In the genomic region with DNA sequence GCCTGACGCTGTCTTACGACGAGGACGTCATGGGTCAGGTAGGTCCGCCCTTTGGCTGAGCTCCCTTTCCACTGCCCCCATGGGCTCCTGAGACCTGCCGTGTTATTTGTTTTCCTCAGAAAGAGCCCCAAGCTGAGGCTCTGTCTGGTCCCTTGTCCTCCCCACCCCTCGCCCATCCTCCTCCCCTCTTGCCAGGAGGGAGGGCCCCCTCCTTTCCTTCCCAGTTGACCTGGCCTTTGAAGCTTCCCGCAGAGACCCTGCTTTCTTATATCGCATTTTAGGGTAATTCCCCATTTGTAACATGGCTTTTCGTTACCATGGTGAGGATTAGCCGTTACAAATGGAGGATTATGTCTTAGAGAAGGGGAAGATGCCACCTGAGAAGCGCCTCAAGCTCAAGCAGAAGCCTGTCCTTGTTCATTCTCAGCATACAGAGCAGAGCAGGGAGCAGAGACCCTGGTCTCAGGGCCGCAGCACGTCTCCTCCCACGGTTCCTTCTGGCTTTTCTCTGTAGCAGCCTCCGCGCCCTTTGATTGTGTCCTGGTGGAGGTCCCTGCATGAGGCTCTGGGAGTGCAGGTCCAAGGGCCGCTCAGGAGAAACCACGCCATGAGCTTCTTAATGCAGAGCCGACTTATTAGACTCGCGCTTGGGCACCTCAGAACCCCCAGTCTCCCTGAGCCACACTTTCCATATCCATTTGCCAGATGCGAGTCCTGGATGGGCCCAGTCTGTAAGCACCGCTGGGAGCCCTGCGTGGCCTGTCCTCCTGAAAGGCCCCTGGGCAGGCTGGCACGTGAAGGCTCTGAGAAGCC, we compare ENCODE assay signal across 19 cellular contexts. TPM values are rescaled to one million over a fixed set of nuclear protein-coding genes. Genes with fewer than 3 reads are reported as not detected.
DNase-seq lines count a peak whose midpoint lies in the region; TF ChIP-seq lines count a peak whose summit lies in the region.
"Had no signal": no experiment of that assay in that cellular context is flagged by ENCODE, and none has a peak within 500 bp of the region (broad histone marks: within the 10 kb centered on the region; RNA-seq: fewer than 3 reads in every experiment).

No MANE protein-coding gene starts in this region.

- 44 to 54% methylated on average over 26 of the region's 26 CpGs for WGBS in ectodermal cell, 2 experiments

- no peaks in the 10 kb centered on the region for H3K27me3 ChIP-seq in HAP-1 (ENCODE audit: low read depth)
- peaks cover 26% of the 10 kb centered on the region for H3K27me3 ChIP-seq in ectodermal cell (ENCODE audit: control insufficient read depth, insufficient read depth, low read length, poor library complexity, severe bottlenecking)
- H3K27me3 ChIP-seq in neural progenitor cell, result no peaks in the 10 kb centered on the region
- H3K27me3 ChIP-seq: BLaER1 treated with 17β-estradiol and CSF1 and Interleukin-3, amounts not matched to agents 10 nM and 100 nM had no signal

- in situ Hi-C loops in HAP-1 (cut with MboI; ENCODE audit: low sequenced_read_pairs), result no loop called here

- no peaks in the 10 kb centered on the region for H3K9me3 Mint-ChIP-seq in neural progenitor cell
- H3K9me3 Mint-ChIP-seq: CD8-positive, alpha-beta memory T cell had no signal

- no peaks in the 10 kb centered on the region for H3K79me2 ChIP-seq in neural progenitor cell (ENCODE audit: low read depth)

- H3K27ac ChIP-seq in ectodermal cell (ENCODE audit: insufficient read depth, low read depth, low read length, poor library complexity, severe bottlenecking), result peak overlapping the region; percentile 62
- H3K27ac ChIP-seq in neural progenitor cell, result peak overlapping the region; percentile 88
- H3K27ac ChIP-seq: BLaER1 treated with 17β-estradiol and CSF1 and Interleukin-3, amounts not matched to agents 10 nM and 100 nM had no signal

- DNase-seq in D341Med (ENCODE audit: low spot score) (peak; percentile 69), HAP-1 (ENCODE audit: low spot score in 2 of 2) (peak; percentile 17 to 26), neural progenitor cell (ENCODE audit: low spot score) (peak; percentile 93), GM20000 (ENCODE audit: low spot score) (no peak), SKM-1 treated with dmso at 0.1 percent for 144 hours (lab: John Stamatoyannopoulos, UW; ENCODE audit: unreplicated experiment) (no peak)
- DNase-seq in stimulated activated CD4-positive, alpha-beta T cell treated with anti-CD3 and anti-CD28 coated beads, Interleukin-4, amount 100 ng/mL, for 4 hours, result no peak
- DNase-seq: CD8-positive, alpha-beta memory T cell; DMS79; HCEC 1CT; NCI-H1092 treated with DMSO at 0.1 percent for 48 hours; NCI-H146; NCI-H2081; NCI-H2171 treated with DMSO at 0.1 percent for 48 hours; NCI-H446; NCI-H69; SIG-M5 had no signal

- H3K9ac ChIP-seq in neural progenitor cell, result no peak overlapping the region
- H3K9ac ChIP-seq: BLaER1 treated with 17β-estradiol and CSF1 and Interleukin-3, amounts not matched to agents 10 nM and 100 nM had no signal

- H3K4me2 ChIP-seq in neural progenitor cell, result peak overlapping the region; percentile 87
- H3K4me2 ChIP-seq: BLaER1 treated with 17β-estradiol and CSF1 and Interleukin-3, amounts not matched to agents 10 nM and 100 nM had no signal

- peaks cover 20% of the 10 kb centered on the region for H4K20me1 ChIP-seq in neural progenitor cell (ENCODE audit: low read depth)

- peaks cover 48% of the 10 kb centered on the region for H3K36me3 Mint-ChIP-seq in neural progenitor cell

- H2AFZ ChIP-seq in neural progenitor cell (replicated peaks), result no peak overlapping the region

- H3K4me1 ChIP-seq in HAP-1 (no peaks in the 10 kb centered on the region), ectodermal cell (ENCODE audit: control insufficient read depth, insufficient read depth, low read length) (peaks cover 28% of the 10 kb centered on the region), neural progenitor cell (peaks cover 52% of the 10 kb centered on the region)

- H3K4me3 Mint-ChIP-seq in neural progenitor cell, result peak overlapping the region; percentile 64
- H3K4me3 Mint-ChIP-seq: CD8-positive, alpha-beta memory T cell had no signal

- H3K27ac Mint-ChIP-seq in neural progenitor cell, result peak overlapping the region; percentile 79

- H3K36me3 ChIP-seq in HAP-1 (replicated peaks) (peaks cover 26% of the 10 kb centered on the region), ectodermal cell (ENCODE audit: control insufficient read depth, insufficient read depth, low read length) (no peaks in the 10 kb centered on the region), neural progenitor cell (no peaks in the 10 kb centered on the region)

- no peaks in the 10 kb centered on the region for H3K9me3 ChIP-seq in HAP-1
- no peaks in the 10 kb centered on the region for H3K9me3 ChIP-seq in ectodermal cell (ENCODE audit: control insufficient read depth, low read length)
- no peaks in the 10 kb centered on the region for H3K9me3 ChIP-seq in neural progenitor cell (ENCODE audit: low read depth)
- H3K9me3 ChIP-seq: BLaER1 treated with 17β-estradiol and CSF1 and Interleukin-3, amounts not matched to agents 10 nM and 100 nM had no signal

- H3K27me3 Mint-ChIP-seq in neural progenitor cell (ENCODE audit: insufficient read depth, low read depth), result peaks cover 16% of the 10 kb centered on the region

- H3F3A ChIP-seq in neural progenitor cell (ENCODE audit: low read depth), result peaks cover 35% of the 10 kb centered on the region

- H3K4me3 ChIP-seq in HAP-1 (no peak overlapping the region), ectodermal cell (ENCODE audit: insufficient read depth, low read depth, low read length) (no peak overlapping the region), neural progenitor cell (peak overlapping the region; percentile 31)
- H3K4me3 ChIP-seq: BLaER1 treated with 17β-estradiol and CSF1 and Interleukin-3, amounts not matched to agents 10 nM and 100 nM; K562 had no signal

- TF ChIP-seq CTCF in neural progenitor cell (IDR thresholded peaks at IDR 0.05) (no peak), GM20000 (IDR thresholded peaks at IDR 0.05; ENCODE audit: extremely low read depth, missing control alignments) (no peak)

- peaks cover 61% of the 10 kb centered on the region for H3K4me1 Mint-ChIP-seq in neural progenitor cell
- H3K4me1 Mint-ChIP-seq: CD8-positive, alpha-beta memory T cell had no signal

RNA-seq across cellular contexts. Expression of a gene that starts 47.2 kb away (rescaled TPM):
- polyA plus RNA-seq in ectodermal cell (2013, experiment 1 of 4), result 30.4 TPM
- polyA plus RNA-seq in ectodermal cell (2013, experiment 2 of 4), result 39.2 TPM
- polyA plus RNA-seq in ectodermal cell (2013, experiment 3 of 4), result 22.8 TPM
- 28.8 TPM for polyA plus RNA-seq in ectodermal cell (2013, experiment 4 of 4)
- 28.4 and 33.7 TPM in 2 replicates for total RNA-seq in neural progenitor cell (ENCODE audit: low replicate concordance)

RNA-seq across cellular contexts. Expression of a gene that starts 47.6 kb away (rescaled TPM):
- 33.2 TPM for polyA plus RNA-seq in ectodermal cell (2013, experiment 1 of 4)
- 39.9 TPM for polyA plus RNA-seq in ectodermal cell (2013, experiment 2 of 4)
- 33.4 TPM for polyA plus RNA-seq in ectodermal cell (2013, experiment 3 of 4)
- 28.9 TPM for polyA plus RNA-seq in ectodermal cell (2013, experiment 4 of 4)
- 40.9 and 57.5 TPM in 2 replicates for total RNA-seq in neural progenitor cell (ENCODE audit: low replicate concordance)

RNA-seq across cellular contexts. Expression of a gene that starts 48.6 kb away (rescaled TPM):
- 35.5 TPM for polyA plus RNA-seq in ectodermal cell (2013, experiment 1 of 4)
- polyA plus RNA-seq in ectodermal cell (2013, experiment 2 of 4), result 30.1 TPM
- 23.9 TPM for polyA plus RNA-seq in ectodermal cell (2013, experiment 3 of 4)
- polyA plus RNA-seq in ectodermal cell (2013, experiment 4 of 4), result 26.2 TPM
- 24.7 and 34.5 TPM in 2 replicates for total RNA-seq in neural progenitor cell (ENCODE audit: low replicate concordance)

RNA-seq across cellular contexts. Expression of a gene that starts 48.9 kb away (rescaled TPM):
- polyA plus RNA-seq in ectodermal cell (2013, experiment 1 of 4), result 18.1 TPM
- 15.9 TPM for polyA plus RNA-seq in ectodermal cell (2013, experiment 2 of 4)
- 11.6 TPM for polyA plus RNA-seq in ectodermal cell (2013, experiment 3 of 4)
- 14.7 TPM for polyA plus RNA-seq in ectodermal cell (2013, experiment 4 of 4)
- 8.3 and 20.1 TPM in 2 replicates for total RNA-seq in neural progenitor cell (ENCODE audit: low replicate concordance)

Comparison
In these comparisons a context has a peak if more than half of its experiments do, and no peak if none do; other contexts are left out.
1. DNase-seq: peak in D341Med (single experiment), HAP-1 (2 of 2) and neural progenitor cell (single experiment); none in GM20000 (single experiment), stimulated activated CD4-positive, alpha-beta T cell treated with anti-CD3 and anti-CD28 coated beads, Interleukin-4, amount 100 ng/mL, for 4 hours (0 of 2) and SKM-1 treated with dmso at 0.1 percent for 144 hours (single experiment).